ENCODE assay signal across 10 cellular contexts in the genomic region with DNA sequence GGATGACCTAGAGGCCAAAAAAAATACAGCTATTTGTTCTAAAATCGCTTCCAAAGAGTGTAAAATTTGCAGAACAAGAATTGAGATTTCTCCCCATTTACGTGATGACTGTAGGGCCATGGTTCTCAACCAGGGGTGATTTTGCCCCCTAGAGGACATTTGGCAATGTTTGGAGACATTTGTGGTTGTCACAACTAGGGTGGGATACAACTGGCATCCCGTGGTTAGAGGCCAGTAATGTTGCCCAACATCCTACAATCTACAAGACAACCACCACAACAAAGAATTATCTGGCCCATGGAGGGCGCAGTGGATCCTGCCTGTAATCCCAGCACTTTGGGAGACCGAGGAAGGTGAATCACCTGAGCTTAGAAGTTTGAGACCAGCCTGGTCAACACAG. TPM values are rescaled to one million over a fixed set of nuclear protein-coding genes. Genes with fewer than 3 reads are reported as not detected.
DNase-seq lines count a peak whose midpoint lies in the region; ATAC-seq, FAIRE-seq and TF ChIP-seq lines count a peak whose summit lies in the region.
"Had no signal": no experiment of that assay in that cellular context is flagged by ENCODE, and none has a peak within 500 bp of the region (broad histone marks: within the 10 kb centered on the region; RNA-seq: fewer than 3 reads in every experiment).

No MANE protein-coding gene starts in this region.

- no peak overlapping the region for H2AFZ ChIP-seq in IMR-90 (replicated peaks; ENCODE audit: low read length, poor library complexity)

- intact Hi-C loops in IMR-90 (cut with micrococcal nuclease) (loop anchor here (5.0 kb wide), 1 partner anchor 196 kb away; a partner anchor contains a TSS), mucosa of descending colon (cut with DNase I, micrococcal nuclease) (no loop called here), ovary (cut with DNase I) (loop anchor here in 1 of 4 donors (10.0 kb wide), 1 partner anchor 438 kb away; a partner anchor contains a TSS)

- no TSS peak for BruUV-seq in IMR-90 (replicated peaks; lab: Mats Ljungman, UMichigan)

- no peak overlapping the region for H2BK15ac ChIP-seq in IMR-90 (ENCODE audit: low read depth, low read length)

- no peaks in the 10 kb centered on the region for H4K20me1 ChIP-seq in IMR-90 (ENCODE audit: insufficient read depth, low read length)

- H4K8ac ChIP-seq in IMR-90 (ENCODE audit: low read depth in 2 of 2, low read length in 2 of 2) = no peak overlapping the region

- H3K27me3 ChIP-seq in IMR-90 (ENCODE audit: control insufficient read depth, insufficient read depth, low read length) (peaks cover 5% of the 10 kb centered on the region), ovary (no peaks in the 10 kb centered on the region)
- H3K27me3 ChIP-seq: heart left ventricle had no signal

- TF ChIP-seq CTCF in IMR-90 (conservative IDR thresholded peaks at IDR 0.05; ENCODE audit: low read depth, low read length) (no peak; the same call in 1 of the 2 replicates), glutamatergic neuron (IDR thresholded peaks at IDR 0.05; ENCODE audit: partially characterized antibody, unreplicated experiment) (peak; percentile 14), mucosa of descending colon (IDR thresholded peaks at IDR 0.05) (no peak), ovary (IDR thresholded peaks at IDR 0.05) (no peak)

- peaks cover 2% of the 10 kb centered on the region for H3K27me3 Mint-ChIP-seq in glutamatergic neuron (ENCODE audit: unreplicated experiment)
- peaks cover 11% of the 10 kb centered on the region for H3K27me3 Mint-ChIP-seq in activated T-cell treated with anti-CD3 and anti-CD28 coated beads, Interleukin-2, amount 50 U/mL, for 72 hours (ENCODE audit: low read depth)

- H3K27ac Mint-ChIP-seq in glutamatergic neuron (ENCODE audit: unreplicated experiment) = no peak overlapping the region
- no peak overlapping the region for H3K27ac Mint-ChIP-seq in activated T-cell treated with anti-CD3 and anti-CD28 coated beads, Interleukin-2, amount 50 U/mL, for 72 hours

- TF ChIP-seq EP300 in ovary (IDR thresholded peaks at IDR 0.05) = no peak

- no peak overlapping the region for H3K4ac ChIP-seq in IMR-90 (ENCODE audit: low read depth, low read length)

- H2BK120ac ChIP-seq in IMR-90 (ENCODE audit: low read depth, low read length) = no peak overlapping the region

- ATAC-seq in IMR-90 (ENCODE audit: low read depth) = no peak
- no peak for ATAC-seq in activated T-cell treated with anti-CD3 and anti-CD28 coated beads, Interleukin-2, amount 50 U/mL, for 72 hours (replicated peaks in 1 of 2)
- no peak for ATAC-seq in GM19467 (IDR thresholded peaks at IDR 0.05; ENCODE audit: unreplicated experiment)
- no peak for ATAC-seq in mucosa of descending colon
- ATAC-seq: heart left ventricle had no signal

- dilution Hi-C loops in IMR-90 (cut with HindIII; ENCODE audit: low sequenced_read_pairs, unreplicated experiment) = no loop called here

- H2AK5ac ChIP-seq in IMR-90 (ENCODE audit: low read depth, low read length) = no peak overlapping the region

- H4K91ac ChIP-seq in IMR-90 (ENCODE audit: insufficient read depth, low read depth, low read length) = no peak overlapping the region

- H3K9me3 Mint-ChIP-seq in glutamatergic neuron (ENCODE audit: unreplicated experiment) = no peaks in the 10 kb centered on the region
- H3K9me3 Mint-ChIP-seq in activated T-cell treated with anti-CD3 and anti-CD28 coated beads, Interleukin-2, amount 50 U/mL, for 72 hours = no peaks in the 10 kb centered on the region

- H2AK9ac ChIP-seq in IMR-90 (replicated peaks; ENCODE audit: low read depth, low read length, poor library complexity) = no peak overlapping the region

- no peak overlapping the region for H4K5ac ChIP-seq in IMR-90 (ENCODE audit: low read depth, low read length)

- H3K9ac ChIP-seq in IMR-90 (ENCODE audit: low read depth, low read length) = no peak overlapping the region

- TF ChIP-seq POLR2A in IMR-90 (IDR thresholded peaks at IDR 0.05; ENCODE audit: low read depth, low read length) (no peak), ovary (IDR thresholded peaks at IDR 0.05) (no peak)

- H3K36me3 Mint-ChIP-seq in glutamatergic neuron (ENCODE audit: unreplicated experiment) = no peaks in the 10 kb centered on the region
- no peaks in the 10 kb centered on the region for H3K36me3 Mint-ChIP-seq in activated T-cell treated with anti-CD3 and anti-CD28 coated beads, Interleukin-2, amount 50 U/mL, for 72 hours (ENCODE audit: insufficient read depth in 2 of 2)

- H3K4me3 ChIP-seq in IMR-90 (ENCODE audit: insufficient read depth, low read depth, low read length) = no peak overlapping the region
- no peak overlapping the region for H3K4me3 ChIP-seq in mucosa of descending colon
- no peak overlapping the region for H3K4me3 ChIP-seq in ovary
- H3K4me3 ChIP-seq: heart left ventricle had no signal

- TF ChIP-seq RAD21 in IMR-90 (IDR thresholded peaks at IDR 0.05; ENCODE audit: low read length) = no peak

- no peak overlapping the region for H3K4me3 Mint-ChIP-seq in glutamatergic neuron (ENCODE audit: unreplicated experiment)
- H3K4me3 Mint-ChIP-seq in activated T-cell treated with anti-CD3 and anti-CD28 coated beads, Interleukin-2, amount 50 U/mL, for 72 hours = no peak overlapping the region

- CTCF ChIA-PET in IMR-90 (lab: Yijun Ruan, JAX) = interaction anchor here (0.6 to 0.8 kb wide), 2 partner anchors 17 to 114 kb away, joined by 3 read pairs; no protein-coding TSS in a partner anchor

- peaks cover 2% of the 10 kb centered on the region for H3K4me1 Mint-ChIP-seq in glutamatergic neuron (ENCODE audit: low read depth, unreplicated experiment)
- H3K4me1 Mint-ChIP-seq in activated T-cell treated with anti-CD3 and anti-CD28 coated beads, Interleukin-2, amount 50 U/mL, for 72 hours (ENCODE audit: low read depth) = peaks cover 7% of the 10 kb centered on the region

- no peaks in the 10 kb centered on the region for H3K79me1 ChIP-seq in IMR-90 (ENCODE audit: low read depth in 1 of 2, low read length in 2 of 2)

- H3K4me2 ChIP-seq in IMR-90 (ENCODE audit: low read depth, low read length) = no peak overlapping the region

- H3K23ac ChIP-seq in IMR-90 (ENCODE audit: low read depth, low read length) = no peak overlapping the region

- H3K36me3 ChIP-seq in IMR-90 (ENCODE audit: control insufficient read depth, insufficient read depth, low read length) (no peaks in the 10 kb centered on the region), mucosa of descending colon (ENCODE audit: low read depth) (no peaks in the 10 kb centered on the region), ovary (no peaks in the 10 kb centered on the region)

- H3K14ac ChIP-seq in IMR-90 (replicated peaks; ENCODE audit: low read depth, low read length) = no peak overlapping the region

- no peaks in the 10 kb centered on the region for H3K9me3 ChIP-seq in IMR-90 (ENCODE audit: control insufficient read depth, insufficient read depth, low read length)
- H3K9me3 ChIP-seq in mucosa of descending colon = no peaks in the 10 kb centered on the region
- no peaks in the 10 kb centered on the region for H3K9me3 ChIP-seq in ovary
- H3K9me3 ChIP-seq: heart left ventricle had no signal

- H3K18ac ChIP-seq in IMR-90 (ENCODE audit: low read depth, low read length) = no peak overlapping the region

- no peak for DNase-seq in IMR-90
- DNase-seq in SIG-M5 treated with dmso at 0.1 percent for 504 hours (lab: John Stamatoyannopoulos, UW; ENCODE audit: unreplicated experiment) = peak; percentile 84
- no peak for DNase-seq in glutamatergic neuron
- DNase-seq in activated T-cell treated with anti-CD3 and anti-CD28 coated beads, Interleukin-2, amount 50 U/mL, for 72 hours = no peak
- DNase-seq in mucosa of descending colon = no peak
- no peak for DNase-seq in ovary
- DNase-seq: heart left ventricle; stimulated activated naive CD4-positive, alpha-beta T cell treated with Interleukin-2 at 50 U/mL for 16 hours had no signal

- H2BK5ac ChIP-seq in IMR-90 (ENCODE audit: low read depth, low read length, poor library complexity, severe bottlenecking) = no peak overlapping the region

- H3K9me1 ChIP-seq in IMR-90 (ENCODE audit: insufficient read depth, low read length) = peaks cover 2% of the 10 kb centered on the region; the same call in 1 of the 2 replicates

- no peak overlapping the region for H3K56ac ChIP-seq in IMR-90 (ENCODE audit: extremely low read depth, insufficient read depth, low read length)

- WGBS in IMR-90 (ENCODE audit: extremely low coverage in 2 of 2, insufficient read length in 1 of 2), 2 experiments = no CpG with 5 or more reads among the region's 5 CpGs
- WGBS in ovary, 3 donors = 65 to 75% (median 68%) methylated on average over 5 of the region's 5 CpGs

- no peak overlapping the region for H2BK20ac ChIP-seq in IMR-90 (ENCODE audit: low read depth, low read length)

- H3K4me1 ChIP-seq in IMR-90 (ENCODE audit: control insufficient read depth, insufficient read depth, low read length) (peaks cover 2% of the 10 kb centered on the region; the same call in 1 of the 2 replicates), mucosa of descending colon (ENCODE audit: low read depth) (peaks cover 6% of the 10 kb centered on the region), ovary (ENCODE audit: insufficient read depth) (no peaks in the 10 kb centered on the region)

- peak; percentile 55 for FAIRE-seq in G401.6 (lab: Jason Lieb, UNC)

- in situ Hi-C loops in IMR-90 (cut with MboI; ENCODE audit: low sequenced_read_pairs) = loop anchor here (10.0 kb wide), 1 partner anchor 428 kb away; no protein-coding TSS in a partner anchor

- H3K27ac ChIP-seq in IMR-90 (ENCODE audit: insufficient read depth, low read length) (no peak overlapping the region), ovary (no peak overlapping the region)
- H3K27ac ChIP-seq: heart left ventricle had no signal

- POLR2A ChIA-PET in IMR-90 (lab: Charles Lee; ENCODE audit: unreplicated experiment) = no interaction called here

RNA-seq across cellular contexts. Expression of a gene that starts 22.8 kb away (rescaled TPM):
- total RNA-seq in IMR-90 (2012; rRNA removed) (30.5 and 47.8 TPM in 2 replicates), glutamatergic neuron (ENCODE audit: unreplicated experiment) (46.3 TPM), mucosa of descending colon (10 to 100 TPM; 28.1 to 38.8 (median 37.2) TPM), ovary (10 to 100 TPM; 49.8 to 88.7 (median 59.0) TPM)
- polyA plus RNA-seq in IMR-90 (2012; rRNA removed) (36.0 and 54.4 TPM in 2 replicates), ovary (10 to 100 TPM; 44.3 to 50.5 TPM)
- polyA plus RNA-seq in IMR-90 (2012; cell fraction: cytosol; rRNA removed) = 95.4 and 113 TPM in 2 replicates
- 33.6 and 35.6 TPM in 2 replicates for polyA plus RNA-seq in IMR-90 (2012; cell fraction: nucleus; rRNA removed; ENCODE audit: low replicate concordance)
- 10 to 100 TPM; 62.6 to 63.8 TPM for total RNA-seq in activated T-cell treated with anti-CD3 and anti-CD28 coated beads, Interleukin-2, amount 50 U/mL, for 72 hours

RNA-seq across cellular contexts. Expression of a gene that starts 29.8 kb away (rescaled TPM):
- total RNA-seq in IMR-90 (2012; rRNA removed) (under 0.01 TPM in 1 of 2 replicates, not detected in the other), glutamatergic neuron (ENCODE audit: unreplicated experiment) (not detected), mucosa of descending colon (10 to 100 TPM; 21.3 to 77.8 (median 38.8) TPM), ovary (100 to 1,000 TPM in 2 of 7 donors, 10 to 100 TPM in 5; 13.9 to 143 (median 64.1) TPM)
- polyA plus RNA-seq in IMR-90 (2012; rRNA removed) (0.14 TPM in 1 of 2 replicates, not detected in the other), ovary (100 to 1,000 TPM in 1 of 2 donors, 10 to 100 TPM in 1; 38.0 to 431 TPM)
- polyA plus RNA-seq in IMR-90 (2012; cell fraction: cytosol; rRNA removed) = 0.03 and 0.18 TPM in 2 replicates
- polyA plus RNA-seq in IMR-90 (2012; cell fraction: nucleus; rRNA removed; ENCODE audit: low replicate concordance) = 0.07 and 0.28 TPM in 2 replicates
- total RNA-seq in activated T-cell treated with anti-CD3 and anti-CD28 coated beads, Interleukin-2, amount 50 U/mL, for 72 hours = 1 to 10 TPM in 1 of 2 donors, under 1 TPM in 1; 0.88 to 1.1 TPM

Comparison
In these comparisons a context has a peak if more than half of its experiments do, and no peak if none do; other contexts are left out.
1. RNA of a gene that starts 29.8 kb away (total RNA-seq): 13.9 to 143 TPM in ovary and 21.3 to 77.8 TPM in mucosa of descending colon; 0.88 to 1.1 TPM in activated T-cell treated with anti-CD3 and anti-CD28 coated beads, Interleukin-2, amount 50 U/mL, for 72 hours, under 0.01 TPM in IMR-90 and not detected in glutamatergic neuron (single experiment); every median in the first group is over 4 times any median in the second.